Comparison of ENCODE assay signal across 1 cellular context in the genomic region with DNA sequence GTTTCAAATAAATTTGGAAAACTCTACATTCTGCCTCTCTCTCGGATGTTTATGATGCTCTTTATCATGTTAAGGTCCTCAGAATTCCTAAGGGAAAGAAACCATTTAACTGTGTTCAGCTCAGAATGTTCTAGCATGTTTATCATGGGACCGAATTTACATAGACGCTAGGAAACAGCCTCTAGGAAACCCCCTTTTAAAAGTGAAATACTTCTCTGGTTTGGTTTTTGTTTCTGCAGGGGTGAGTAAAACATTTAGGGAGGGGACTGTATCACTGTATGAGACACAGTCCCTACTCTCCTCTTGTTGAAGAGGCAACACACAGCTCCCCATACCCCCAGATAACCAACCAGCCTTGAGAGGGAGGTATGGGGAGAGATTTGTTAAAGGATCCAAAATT.
A peak's percentile ranks its signal among the peaks of the same experiment; 100 is the strongest.
TF ChIP-seq lines count a peak whose summit lies in the region.

No MANE protein-coding gene starts in this region.

TF ChIP-seq in GM12878, 131 proteins besides CTCF, POLR2A, EP300 and RAD21 (continued from another document):
- peak; percentile 57; the same call in 1 of the 2 replicates for TF ChIP-seq RELB (IDR thresholded peaks at IDR 0.05; ENCODE audit: low read depth)
- no peak for TF ChIP-seq HDGF (IDR thresholded peaks at IDR 0.05)
- no peak for TF ChIP-seq ZBTB40 (IDR thresholded peaks at IDR 0.05; ENCODE audit: borderline replicate concordance)
- peak; percentile 82; the same call in 1 of the 2 replicates for TF ChIP-seq HSF1 (IDR thresholded peaks at IDR 0.05; ENCODE audit: low read depth, low read length)
- no peak for TF ChIP-seq SUPT20H (IDR thresholded peaks at IDR 0.05; ENCODE audit: borderline replicate concordance, control insufficient read depth, low read depth, low read length)
- TF ChIP-seq PKNOX1 (IDR thresholded peaks at IDR 0.05), result no peak
